In genomic region chr1:70764747-70765146, GRCh38 we compare ENCODE assay signal across 24 cellular contexts.
DNase-seq lines count a peak whose midpoint lies in the region; ATAC-seq and TF ChIP-seq lines count a peak whose summit lies in the region.
"Had no signal": no experiment of that assay in that cellular context is flagged by ENCODE, and none has a peak within 500 bp of the region (broad histone marks: within the 10 kb centered on the region; RNA-seq: fewer than 3 reads in every experiment).

No MANE protein-coding gene starts in this region.

- DNase-seq in DMS53 treated with DMSO at 0.1 percent for 48 hours (lab: John Stamatoyannopoulos, UW; ENCODE audit: unreplicated experiment) (peak; percentile 14), HT1080 (ENCODE audit: low read depth) (peak; percentile 76), SK-N-SH (no peak), fibroblast of mammary gland (ENCODE audit: low read depth) (peak; percentile 19), glutamatergic neuron (no peak)
- DNase-seq: activated CD4-positive, alpha-beta T cell treated with anti-CD3 and anti-CD28 coated beads, Interleukin-2, amount 50 U/mL, for 4 hours; activated naive CD4-positive, alpha-beta T cell treated with anti-CD3 and anti-CD28 coated beads, Interleukin-2, amount 50 U/mL, for 16 hours; activated T-cell treated with anti-CD3 and anti-CD28 coated beads, Interleukin-2, amount 50 U/mL, for 1 hour; Caco-2; colonic mucosa; GF-D8; left cardiac atrium; NCI-H1048; NCI-H2081; NCI-H510A; stimulated activated CD8-positive, alpha-beta memory T cell treated with anti-CD3 and anti-CD28 coated beads, Interleukin-4, amount 100 ng/mL, for 48 hours; substantia nigra had no signal

- no peaks in the 10 kb centered on the region for H3K79me2 ChIP-seq in SK-N-SH (ENCODE audit: insufficient read depth)

- H3K27me3 Mint-ChIP-seq in glutamatergic neuron (ENCODE audit: unreplicated experiment), result no peaks in the 10 kb centered on the region
- H3K27me3 Mint-ChIP-seq: B cell, brain had no signal

- H3F3A ChIP-seq in SK-N-SH (replicated peaks; ENCODE audit: insufficient read depth), result peaks cover 26% of the 10 kb centered on the region

- ATAC-seq in HG02623 (IDR thresholded peaks at IDR 0.05; ENCODE audit: unreplicated experiment) (no peak), GM19351 (IDR thresholded peaks at IDR 0.05; ENCODE audit: unreplicated experiment) (no peak), GM18873 (IDR thresholded peaks at IDR 0.05; ENCODE audit: low FRiP score, unreplicated experiment) (no peak)
- ATAC-seq: left cardiac atrium had no signal

- H3K9me3 ChIP-seq in SK-N-SH, result no peaks in the 10 kb centered on the region
- H3K9me3 ChIP-seq: Caco-2, colonic mucosa, prostate gland had no signal

- H3K9me3 Mint-ChIP-seq in glutamatergic neuron (ENCODE audit: unreplicated experiment), result no peaks in the 10 kb centered on the region

- no peak; a peak in 1 of 4 replicates for TF ChIP-seq EP300 in SK-N-SH (IDR thresholded peaks at IDR 0.05; ENCODE audit: borderline replicate concordance in 1 of 2, low read depth in 1 of 2, low read length in 1 of 2)

- TF ChIP-seq RAD21 in SK-N-SH (IDR thresholded peaks at IDR 0.05; ENCODE audit: low read length), result no peak

- H3K9ac ChIP-seq in SK-N-SH, result no peak overlapping the region

- peak overlapping the region; percentile 43; the same call in 1 of the 2 replicates for H2AFZ ChIP-seq in SK-N-SH (ENCODE audit: low read depth)

- H3K9me2 ChIP-seq in SK-N-SH, result no peaks in the 10 kb centered on the region

- no peaks in the 10 kb centered on the region for H3K27me3 ChIP-seq in SK-N-SH (ENCODE audit: insufficient read depth)
- H3K27me3 ChIP-seq: colonic mucosa had no signal

- H3K4me1 ChIP-seq in SK-N-SH (ENCODE audit: control insufficient read depth in 1 of 2, insufficient read depth in 2 of 2, low read depth in 1 of 2, low read length in 1 of 2), result peaks cover 0 to 20% of the 10 kb centered on the region in 2 experiments; a peak in 2 of 4 replicates
- H3K4me1 ChIP-seq: Caco-2, colonic mucosa, prostate gland had no signal

- H3K36me3 ChIP-seq in SK-N-SH (replicated peaks in 1 of 2; ENCODE audit: control insufficient read depth in 1 of 2, insufficient read depth in 2 of 2, low read length in 1 of 2), result no peaks in the 10 kb centered on the region
- H3K36me3 ChIP-seq: colonic mucosa, prostate gland had no signal

- POLR2A ChIA-PET in SK-N-SH (lab: Yijun Ruan, JAX), result no interaction called here

- H3K27ac ChIP-seq in SK-N-SH (ENCODE audit: low read depth in 2 of 2, low read length in 1 of 2), result peak overlapping the region in 1 of 2 experiments; percentile 47; a peak in 2 of 4 replicates
- H3K27ac ChIP-seq: colonic mucosa, prostate gland had no signal

- no peaks in the 10 kb centered on the region for H3K4me1 Mint-ChIP-seq in glutamatergic neuron (ENCODE audit: low read depth, unreplicated experiment)
- H3K4me1 Mint-ChIP-seq: B cell, brain, neural crest cell had no signal

- H3K27ac Mint-ChIP-seq in glutamatergic neuron (ENCODE audit: unreplicated experiment), result no peak overlapping the region
- H3K27ac Mint-ChIP-seq: B cell, brain had no signal

- no peak for TF ChIP-seq CTCF in SK-N-SH (IDR thresholded peaks at IDR 0.05)
- TF ChIP-seq CTCF in fibroblast of mammary gland (conservative IDR thresholded peaks at IDR 0.05; ENCODE audit: control insufficient read depth, insufficient read depth, low read depth, low read length), result no peak
- no peak for TF ChIP-seq CTCF in glutamatergic neuron (IDR thresholded peaks at IDR 0.05; ENCODE audit: partially characterized antibody, unreplicated experiment)

- no peaks in the 10 kb centered on the region for H4K20me1 ChIP-seq in SK-N-SH (ENCODE audit: insufficient read depth)

- H3K4me2 ChIP-seq in SK-N-SH, result peak overlapping the region; percentile 57

- CTCF ChIA-PET in SK-N-SH (lab: Yijun Ruan, JAX), result no interaction called here

- H3K4me3 ChIP-seq in SK-N-SH (ENCODE audit: low read depth in 2 of 2, low read length in 1 of 2) (no peak overlapping the region), fibroblast of mammary gland (ENCODE audit: control insufficient read depth, low read depth, low read length) (no peak overlapping the region)
- H3K4me3 ChIP-seq: colonic mucosa, prostate gland had no signal

- no peaks in the 10 kb centered on the region for H3K36me3 Mint-ChIP-seq in glutamatergic neuron (ENCODE audit: unreplicated experiment)
- H3K36me3 Mint-ChIP-seq: brain had no signal

- WGBS in SK-N-SH (ENCODE audit: low lambda C conversion rate), result 12% methylated on average over 2 of the region's 2 CpGs

- H3K4me3 Mint-ChIP-seq in glutamatergic neuron (ENCODE audit: unreplicated experiment), result no peak overlapping the region
- H3K4me3 Mint-ChIP-seq: B cell, brain, neural crest cell had no signal

TF ChIP-seq in SK-N-SH, 30 proteins besides CTCF, POLR2A, EP300 and RAD21 (continues in another document):
- TF ChIP-seq NRF1 (IDR thresholded peaks at IDR 0.05; ENCODE audit: low read depth, low read length) (no peak), TEAD4 (IDR thresholded peaks at IDR 0.05; ENCODE audit: borderline replicate concordance, insufficient read depth) (no peak), SIN3A (IDR thresholded peaks at IDR 0.05; ENCODE audit: borderline replicate concordance, low read depth, low read length) (no peak), RXRA (IDR thresholded peaks at IDR 0.05; ENCODE audit: borderline replicate concordance, low read depth) (no peak), MXI1 (IDR thresholded peaks at IDR 0.05; ENCODE audit: low read depth, low read length) (no peak), GABPA (IDR thresholded peaks at IDR 0.05; ENCODE audit: low read depth) (no peak), MAX (IDR thresholded peaks at IDR 0.05; ENCODE audit: low read depth) (no peak), REST (IDR thresholded peaks at IDR 0.05; ENCODE audit: low read depth, low read length) (no peak), YY1 (IDR thresholded peaks at IDR 0.05; ENCODE audit: low read depth) (no peak), USF2 (IDR thresholded peaks at IDR 0.05; ENCODE audit: borderline replicate concordance, low read depth, low read length) (no peak), ELF1 (IDR thresholded peaks at IDR 0.05) (no peak), CHD2 (IDR thresholded peaks at IDR 0.05; ENCODE audit: low read length, partially characterized antibody) (no peak), MEF2A (IDR thresholded peaks at IDR 0.05; ENCODE audit: borderline replicate concordance, low read depth) (no peak), FOXM1 (IDR thresholded peaks at IDR 0.05; ENCODE audit: low read depth) (no peak), JUND (IDR thresholded peaks at IDR 0.05) (peak; percentile 60), PBX3 (IDR thresholded peaks at IDR 0.05) (peak; percentile 50)

Comparison
In these comparisons a context has a peak if more than half of its experiments do, and no peak if none do; other contexts are left out.
1. DNase-seq: peak in DMS53 treated with DMSO at 0.1 percent for 48 hours (single experiment), HT1080 (single experiment) and fibroblast of mammary gland (single experiment); none in SK-N-SH (single experiment) and glutamatergic neuron (single experiment).